ENCODE assay signal across 35 cellular contexts in genomic region chr9:10272830-10273229, GRCh38.
"Had no signal": no experiment of that assay in that cellular context is flagged by ENCODE, and none has a peak within 500 bp of the region (broad histone marks: within the 10 kb centered on the region; RNA-seq: fewer than 3 reads in every experiment).

No MANE protein-coding gene starts in this region.

- DNase-seq: Karpas-422, Kasumi-1, KBM-7, KG1, MG63, MM.1S, MV-4-11, NCI-H1048, NCI-H1092, NCI-H1092 treated with DMSO at 0.1 percent for 48 hours, NCI-H1105, NCI-H1105 treated with DMSO at 0.1 percent for 48 hours, NCI-H1417, NCI-H1417 treated with DMSO at 0.1 percent for 48 hours, NCI-H1436, NCI-H1436 treated with DMSO at 0.1 percent for 48 hours, NCI-H146, NCI-H1694, NCI-H1694 treated with DMSO at 0.1 percent for 48 hours, NCI-H187, NCI-H187 treated with DMSO at 0.1 percent for 48 hours, NCI-H1930, NCI-H2029, NCI-H2029 treated with DMSO at 0.1 percent for 48 hours, NCI-H2081, NCI-H2081 treated with DMSO at 0.1 percent for 48 hours, NCI-H2107, NCI-H2171, NCI-H2171 treated with DMSO at 0.1 percent for 48 hours, NCI-H2227 treated with DMSO at 0.1 percent for 48 hours, NCI-H226, NCI-H345, NCI-H446, NCI-H446 treated with DMSO at 0.1 percent for 48 hours had no signal

- H3K9ac ChIP-seq: KMS-11 had no signal

- H3K4me3 ChIP-seq: MG63 had no signal

- H3K4me2 ChIP-seq: KMS-11 had no signal

- H3K36me3 ChIP-seq: MG63 had no signal

- H3K27ac ChIP-seq: KMS-11 had no signal

- H3K9me3 ChIP-seq: MG63 had no signal
